Comparison of ENCODE assay signal across 8 cellular contexts in genomic region chr1:214331827-214332423, GRCh38. TPM values are rescaled to one million over a fixed set of nuclear protein-coding genes. Genes with fewer than 3 reads are reported as not detected.
DNase-seq lines count a peak whose midpoint lies in the region; ATAC-seq, FAIRE-seq and TF ChIP-seq lines count a peak whose summit lies in the region.

No MANE protein-coding gene starts in this region.

- no peaks in the 10 kb centered on the region for H3K27me3 Mint-ChIP-seq in activated CD4-positive, alpha-beta T cell treated with anti-CD3 and anti-CD28 coated beads, Interleukin-2, amount 10 ng/mL, durations not matched to agents 7 days and 5 days

- FAIRE-seq in endothelial cell of umbilical vein (lab: Jason Lieb, UNC): peak; percentile 84

- H3K36me3 ChIP-seq in endothelial cell of umbilical vein (ENCODE audit: control insufficient read depth in 2 of 2, extremely low read depth in 1 of 2, insufficient read depth in 2 of 2, low read length in 2 of 2) (no peaks in the 10 kb centered on the region), neural cell (ENCODE audit: insufficient read depth, low read length) (no peaks in the 10 kb centered on the region), upper lobe of right lung (peaks cover 11% of the 10 kb centered on the region)

- H3K27ac ChIP-seq in endothelial cell of umbilical vein (ENCODE audit: insufficient read depth, low read depth, low read length) (no peak overlapping the region), neural cell (ENCODE audit: low read length) (no peak overlapping the region), upper lobe of right lung (no peak overlapping the region)

- DNase-seq in DMS153 treated with DMSO at 0.1 percent for 48 hours (lab: John Stamatoyannopoulos, UW; ENCODE audit: unreplicated experiment) (peak; percentile 20), NAMALWA (ENCODE audit: low spot score) (peak; percentile 70), endothelial cell of umbilical vein (ENCODE audit: low read depth, low spot score) (peak; percentile 33), upper lobe of right lung (no peak)
- peak; percentile 64 for DNase-seq in activated CD4-positive, alpha-beta T cell treated with anti-CD3 and anti-CD28 coated beads, Interleukin-2, amount 10 ng/mL, durations not matched to agents 7 days and 5 days

- ATAC-seq in GM21360 (IDR thresholded peaks at IDR 0.05; ENCODE audit: unreplicated experiment) (peak; percentile 59), upper lobe of right lung (peak; percentile 69), HG03025 (IDR thresholded peaks at IDR 0.05; ENCODE audit: low FRiP score, unreplicated experiment) (no peak)

- peaks cover 9% of the 10 kb centered on the region for H3K36me3 Mint-ChIP-seq in activated CD4-positive, alpha-beta T cell treated with anti-CD3 and anti-CD28 coated beads, Interleukin-2, amount 10 ng/mL, durations not matched to agents 7 days and 5 days (ENCODE audit: low read depth)

- H3K4me2 ChIP-seq in endothelial cell of umbilical vein (ENCODE audit: insufficient read depth, low read length): no peak overlapping the region
- H3K4me2 ChIP-seq in neural cell (ENCODE audit: low read length): no peak overlapping the region

- dilution Hi-C loops in endothelial cell of umbilical vein (cut with MboI; ENCODE audit: extremely low pct_ligation_motif_present, low sequenced_read_pairs): loop anchor here (25.0 kb wide), 1 partner anchor 255 kb away; no protein-coding TSS in a partner anchor

- TF ChIP-seq POLR2A in endothelial cell of umbilical vein (IDR thresholded peaks at IDR 0.05; ENCODE audit: low read depth, low read length): no peak

- TF ChIP-seq EP300 in neural cell (conservative IDR thresholded peaks at IDR 0.05; ENCODE audit: poor library complexity, severe bottlenecking): no peak

- no peaks in the 10 kb centered on the region for H3K9me3 Mint-ChIP-seq in activated CD4-positive, alpha-beta T cell treated with anti-CD3 and anti-CD28 coated beads, Interleukin-2, amount 10 ng/mL, durations not matched to agents 7 days and 5 days

- H2AFZ ChIP-seq in endothelial cell of umbilical vein (ENCODE audit: low read depth, low read length) (no peak overlapping the region), neural cell (ENCODE audit: low read depth, low read length) (no peak overlapping the region)

- POLR2A ChIA-PET in activated CD4-positive, alpha-beta T cell treated with anti-CD3 and anti-CD28 coated beads, Interleukin-2, amount 10 ng/mL, durations not matched to agents 7 days and 5 days (lab: Charles Lee): interaction anchor here (0.5 kb wide), 1 partner anchor 271 kb away, joined by 4 read pairs; no protein-coding TSS in a partner anchor
- POLR2A ChIA-PET in endothelial cell of umbilical vein (lab: Charles Lee): no interaction called here

- H3K4me1 Mint-ChIP-seq in activated CD4-positive, alpha-beta T cell treated with anti-CD3 and anti-CD28 coated beads, Interleukin-2, amount 10 ng/mL, durations not matched to agents 7 days and 5 days: peaks cover 14% of the 10 kb centered on the region

- CTCF ChIA-PET in activated CD4-positive, alpha-beta T cell treated with anti-CD3 and anti-CD28 coated beads, Interleukin-2, amount 10 ng/mL, durations not matched to agents 7 days and 5 days (lab: Charles Lee): interaction anchor here (0.6 to 9.4 kb wide), 38 partner anchors 10 to 1271 kb away, joined by 3 to 145 read pairs (median 4); partner anchors contain the start of gene CENPF
- CTCF ChIA-PET in endothelial cell of umbilical vein (lab: Charles Lee): interaction anchor here (0.5 to 11.6 kb wide), 69 partner anchors 10 to 1211 kb away, joined by 3 to 671 read pairs (median 6); partner anchors contain the start of genes CENPF, PROX1, PTPN14 and SMYD2

- H3K79me2 ChIP-seq in endothelial cell of umbilical vein (ENCODE audit: control insufficient read depth, insufficient read depth, low read length) (no peaks in the 10 kb centered on the region), neural cell (replicated peaks; ENCODE audit: insufficient read depth, low read length) (no peaks in the 10 kb centered on the region)

- H3K9ac ChIP-seq in endothelial cell of umbilical vein (replicated peaks; ENCODE audit: extremely low read depth, insufficient read depth, low read length) (no peak overlapping the region), neural cell (ENCODE audit: low read length) (no peak overlapping the region)

- TF ChIP-seq RAD21 in neural cell (conservative IDR thresholded peaks at IDR 0.05): no peak

- no peaks in the 10 kb centered on the region for H4K20me1 ChIP-seq in endothelial cell of umbilical vein (replicated peaks; ENCODE audit: control insufficient read depth, extremely low read depth, insufficient read depth, low read length)
- no peaks in the 10 kb centered on the region for H4K20me1 ChIP-seq in neural cell (ENCODE audit: insufficient read depth)

- H3K27me3 ChIP-seq in endothelial cell of umbilical vein (ENCODE audit: control insufficient read depth in 2 of 2, insufficient read depth in 2 of 2, low read length in 2 of 2): no peaks in the 10 kb centered on the region
- no peaks in the 10 kb centered on the region for H3K27me3 ChIP-seq in neural cell (ENCODE audit: insufficient read depth, low read depth, low read length)
- H3K27me3 ChIP-seq in upper lobe of right lung: no peaks in the 10 kb centered on the region

- H3K4me1 ChIP-seq in endothelial cell of umbilical vein (ENCODE audit: control insufficient read depth, extremely low read depth, insufficient read depth, low read length): peaks cover 9% of the 10 kb centered on the region
- H3K4me1 ChIP-seq in upper lobe of right lung: no peaks in the 10 kb centered on the region

- no peak overlapping the region for H3K4me3 Mint-ChIP-seq in activated CD4-positive, alpha-beta T cell treated with anti-CD3 and anti-CD28 coated beads, Interleukin-2, amount 10 ng/mL, durations not matched to agents 7 days and 5 days

- no peaks in the 10 kb centered on the region for H3K9me2 ChIP-seq in neural cell (ENCODE audit: insufficient read depth, low read length)

- H3F3A ChIP-seq in neural cell (ENCODE audit: insufficient read depth, low read length, poor library complexity, severe bottlenecking): no peaks in the 10 kb centered on the region

- H3K4me3 ChIP-seq in endothelial cell of umbilical vein (replicated peaks in 1 of 3; ENCODE audit: insufficient read depth in 1 of 3, low read depth in 1 of 3, low read length in 3 of 3): no peak overlapping the region
- H3K4me3 ChIP-seq in neural cell (ENCODE audit: low read length): no peak overlapping the region
- H3K4me3 ChIP-seq in upper lobe of right lung: no peak overlapping the region

- H3K27ac Mint-ChIP-seq in activated CD4-positive, alpha-beta T cell treated with anti-CD3 and anti-CD28 coated beads, Interleukin-2, amount 10 ng/mL, durations not matched to agents 7 days and 5 days: no peak overlapping the region

- TF ChIP-seq CTCF in endothelial cell of umbilical vein (IDR thresholded peaks at IDR 0.05; ENCODE audit: extremely low read depth in 1 of 2, insufficient read depth in 1 of 2, low read depth in 1 of 2, low read length in 2 of 2) (peak; percentile 71 to 85), neural cell (IDR thresholded peaks at IDR 0.05; ENCODE audit: poor library complexity, severe bottlenecking) (no peak), upper lobe of right lung (IDR thresholded peaks at IDR 0.05) (peak; percentile 74)

- intact Hi-C loops in endothelial cell of umbilical vein (cut with micrococcal nuclease) (loop anchor here (5.0 kb wide), 3 partner anchors 345 to 1210 kb away; partner anchors contain the start of gene PROX1), upper lobe of right lung (cut with DNase I) (loop anchor here (10.0 kb wide), 1 partner anchor 253 kb away; no protein-coding TSS in a partner anchor)

- no TSS peak for BruUV-seq in endothelial cell of umbilical vein (replicated peaks; lab: Mats Ljungman, UMichigan)

- H3K9me1 ChIP-seq in endothelial cell of umbilical vein (replicated peaks; ENCODE audit: control insufficient read depth, extremely low read depth, insufficient read depth, low read length): no peaks in the 10 kb centered on the region

- H3K9me3 ChIP-seq in endothelial cell of umbilical vein (replicated peaks; ENCODE audit: control insufficient read depth, insufficient read depth, low read length) (no peaks in the 10 kb centered on the region), neural cell (ENCODE audit: low read length) (no peaks in the 10 kb centered on the region), upper lobe of right lung (no peaks in the 10 kb centered on the region)

TF ChIP-seq in endothelial cell of umbilical vein, 7 proteins besides CTCF, POLR2A, EP300 and RAD21 (continues in another document):
- no peak for TF ChIP-seq FOS (IDR thresholded peaks at IDR 0.05; ENCODE audit: borderline replicate concordance, insufficient read depth, low read length)
- no peak for TF ChIP-seq MYC (IDR thresholded peaks at IDR 0.05; ENCODE audit: low read depth, low read length)
- TF ChIP-seq POLR2AphosphoS5 (IDR thresholded peaks at IDR 0.05; ENCODE audit: insufficient read depth, low read depth, low read length): no peak
- no peak for TF ChIP-seq GATA2 (IDR thresholded peaks at IDR 0.05; ENCODE audit: insufficient read depth, insufficient read length, low read depth, low read length)
- no peak for TF ChIP-seq EZH2 (IDR thresholded peaks at IDR 0.05; ENCODE audit: borderline replicate concordance, low read depth, low read length, severe bottlenecking)

TF ChIP-seq in neural cell, 6 proteins besides CTCF, POLR2A, EP300 and RAD21:
- TF ChIP-seq POLR2AphosphoS5 (IDR thresholded peaks at IDR 0.05) (no peak), SMC3 (conservative IDR thresholded peaks at IDR 0.05; ENCODE audit: poor library complexity) (peak; percentile 23), EZH2 (IDR thresholded peaks at IDR 0.05; ENCODE audit: borderline replicate concordance, insufficient read depth, low read length, poor library complexity, severe bottlenecking) (no peak)

RNA-seq across cellular contexts. Expression of gene SMYD2, which starts 51.0 kb away (rescaled TPM):
- total RNA-seq in activated CD4-positive, alpha-beta T cell treated with anti-CD3 and anti-CD28 coated beads, Interleukin-2, amount 10 ng/mL, durations not matched to agents 7 days and 5 days: 10 to 100 TPM; 39.6 to 41.3 TPM
- total RNA-seq in endothelial cell of umbilical vein (20.9 and 22.0 TPM in 2 replicates), upper lobe of right lung (39.8 TPM)
- polyA plus RNA-seq in endothelial cell of umbilical vein (6.6 and 8.0 TPM in 2 replicates), neural cell (36.9 and 38.2 TPM in 2 replicates)
- 14.7 and 15.5 TPM in 2 replicates for polyA plus RNA-seq in endothelial cell of umbilical vein (2011; cell fraction: cytosol; rRNA removed)
- polyA plus RNA-seq in endothelial cell of umbilical vein (2011; cell fraction: nucleus; rRNA removed): 19.1 and 21.5 TPM in 2 replicates
- polyA plus RNA-seq in endothelial cell of umbilical vein (2012): 10.6 and 22.1 TPM in 2 replicates
- polyA minus RNA-seq in endothelial cell of umbilical vein (7.0 and 11.0 TPM in 2 replicates), neural cell (25.6 and 28.0 TPM in 2 replicates)
- 18.8 TPM for polyA minus RNA-seq in endothelial cell of umbilical vein (2011; cell fraction: cytosol; rRNA and poly(A)+ RNA removed)
- 5.0 and 7.5 TPM in 2 replicates for polyA minus RNA-seq in endothelial cell of umbilical vein (2011; cell fraction: nucleus; rRNA and poly(A)+ RNA removed)
